ENCODE assay signal across 17 cellular contexts in the genomic region with DNA sequence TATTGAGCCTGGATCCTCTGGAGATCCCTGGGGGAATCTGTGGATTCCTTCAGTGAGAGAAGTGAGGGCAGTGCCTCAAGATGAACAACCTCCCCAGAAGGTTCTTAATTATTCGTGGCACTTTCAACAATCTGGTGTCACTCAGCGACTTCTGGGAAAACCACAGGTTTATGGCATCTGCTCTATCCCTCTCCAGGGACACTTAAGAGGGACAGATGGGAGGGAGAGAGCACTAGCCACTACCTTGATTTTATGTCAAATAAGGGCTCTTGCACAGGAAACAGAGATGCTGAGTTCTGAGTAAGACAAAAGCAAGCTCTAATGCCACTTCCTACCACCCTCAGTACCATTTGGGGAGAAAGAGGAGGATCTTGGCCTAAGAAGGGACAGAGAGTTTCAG. TPM values are rescaled to one million over a fixed set of nuclear protein-coding genes. Genes with fewer than 3 reads are reported as not detected.
"Had no signal": no experiment of that assay in that cellular context is flagged by ENCODE, and none has a peak within 500 bp of the region (broad histone marks: within the 10 kb centered on the region; RNA-seq: fewer than 3 reads in every experiment).

No MANE protein-coding gene starts in this region.

- H3K4me1 ChIP-seq: prostate gland had no signal

- FAIRE-seq: endothelial cell of umbilical vein, islet of Langerhans had no signal

- H3K36me3 ChIP-seq: heart right ventricle, prostate gland, right lobe of liver had no signal

- ATAC-seq: activated naive CD4-positive, alpha-beta T cell treated with anti-CD3 and anti-CD28 coated beads, Interleukin-2, amount 50 U/mL, for 72 hours; activated T-helper 17 cell treated with anti-CD3 and anti-CD28 coated beads, Interleukin-2, amount 50 U/mL, for 72 hours; heart right ventricle; left lobe of liver; natural killer cell treated with Interleukin-12 subunit alpha and Interleukin-12 subunit beta and Interleukin-15 and Interleukin-18, amount 100 ng/mL, for 72 hours; right lobe of liver had no signal

- H3K27ac ChIP-seq: heart right ventricle, prostate gland, right lobe of liver had no signal

- DNase-seq: activated B cell treated with CpG ODN at 0.5 μM for 24 hours; activated CD4-positive, alpha-beta T cell treated with anti-CD3 and anti-CD28 coated beads, Interleukin-2, amount 10 ng/mL, durations not matched to agents 24 days and 14 days; foreskin melanocyte; heart right ventricle; mammary epithelial cell; stimulated activated CD4-positive, alpha-beta T cell treated with anti-CD3 and anti-CD28 coated beads, Interleukin-2, amount 100 ng/mL, for 24 hours; stimulated activated naive CD4-positive, alpha-beta T cell; substantia nigra had no signal

- H3K4me3 ChIP-seq: heart right ventricle, prostate gland, right lobe of liver had no signal

- H3K9me3 ChIP-seq: heart right ventricle, prostate gland, right lobe of liver had no signal

- H3K27me3 ChIP-seq: heart right ventricle, right lobe of liver had no signal

RNA-seq across cellular contexts. Expression of a gene that starts 21.2 kb away (rescaled TPM):
- total RNA-seq: activated CD4-positive, alpha-beta T cell treated with anti-CD3 and anti-CD28 coated beads, Interleukin-2, amount 10 ng/mL, durations not matched to agents 24 days and 14 days; activated T-helper 17 cell treated with anti-CD3 and anti-CD28 coated beads, Interleukin-2, amount 50 U/mL, for 72 hours; endothelial cell of umbilical vein had no signal
- polyA plus RNA-seq: endothelial cell of umbilical vein had no signal

RNA-seq across cellular contexts. Expression of a gene that starts 21.7 kb away (rescaled TPM):
- total RNA-seq: endothelial cell of umbilical vein had no signal
- polyA plus RNA-seq: endothelial cell of umbilical vein, heart right ventricle, mammary epithelial cell had no signal

RNA-seq across cellular contexts. Expression of a gene that starts 32.1 kb away (rescaled TPM):
- total RNA-seq: activated B cell treated with CpG ODN at 0.5 μM for 24 hours; activated CD4-positive, alpha-beta T cell treated with anti-CD3 and anti-CD28 coated beads, Interleukin-2, amount 10 ng/mL, durations not matched to agents 24 days and 14 days; activated naive CD4-positive, alpha-beta T cell treated with anti-CD3 and anti-CD28 coated beads, Interleukin-2, amount 50 U/mL, for 72 hours; activated T-helper 17 cell treated with anti-CD3 and anti-CD28 coated beads, Interleukin-2, amount 50 U/mL, for 72 hours; endothelial cell of umbilical vein; heart right ventricle; left lobe of liver; mammary epithelial cell; mononuclear cell; natural killer cell treated with Interleukin-12 subunit alpha and Interleukin-12 subunit beta and Interleukin-15 and Interleukin-18, amount 100 ng/mL, for 72 hours had no signal
- polyA plus RNA-seq: endothelial cell of umbilical vein, heart right ventricle, mammary epithelial cell had no signal
